In the genomic region with DNA sequence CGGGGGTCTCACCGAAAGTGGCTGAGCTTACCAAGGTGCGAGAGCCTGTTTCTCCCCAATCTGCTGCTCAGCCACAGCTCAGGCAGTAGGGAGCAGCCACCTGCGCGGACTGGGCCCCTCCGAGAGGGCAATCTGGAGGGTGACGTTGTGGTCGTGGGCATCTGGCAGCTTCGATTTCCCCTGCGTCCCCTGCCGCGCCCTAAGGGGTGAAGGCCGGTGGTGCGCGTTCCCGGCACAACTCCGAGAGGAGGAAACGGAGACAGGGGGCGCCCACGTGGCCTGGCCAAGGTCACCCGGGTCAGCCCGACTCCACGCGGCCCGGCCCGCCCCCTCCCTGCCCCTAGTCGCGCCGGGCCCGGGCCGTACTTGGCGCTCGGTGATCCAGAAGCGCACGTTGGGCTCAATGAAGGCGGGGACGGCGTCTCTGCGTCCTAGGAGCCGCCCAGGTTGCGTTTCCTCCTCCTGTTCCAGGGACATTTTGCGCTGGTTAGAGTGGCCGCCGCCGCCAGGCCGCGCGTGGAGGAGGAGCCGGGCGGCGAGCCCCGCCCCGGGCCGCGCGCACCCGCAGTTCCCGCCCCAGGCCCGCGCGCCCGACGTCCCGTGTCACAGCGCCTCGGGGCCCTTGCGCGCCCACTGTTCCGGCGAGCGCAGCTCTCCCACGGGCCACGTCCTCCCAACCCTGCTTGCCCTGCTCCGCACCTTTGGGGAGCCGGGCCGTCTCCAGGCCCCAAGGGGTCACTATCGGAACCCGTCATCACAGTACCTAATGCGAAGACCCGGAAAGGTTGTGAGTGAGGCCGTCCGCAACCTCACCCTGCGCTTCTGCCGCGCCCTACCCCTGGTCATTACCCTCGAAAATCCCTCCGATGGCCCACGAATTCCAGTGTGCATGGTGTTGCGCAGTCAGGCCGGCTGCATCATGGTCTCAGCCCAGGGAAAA, we compare ENCODE assay signal across 8 cellular contexts. TPM values are rescaled to one million over a fixed set of nuclear protein-coding genes. Genes with fewer than 3 reads are reported as not detected.
DNase-seq lines count a peak whose midpoint lies in the region; ATAC-seq and TF ChIP-seq lines count a peak whose summit lies in the region.

Gene SFXN4 (minus strand): TSS at position 544 of the 940 bp plus-strand sequence. CDS start 67 bp downstream, at position 477.

- H3K4me3 Mint-ChIP-seq in Calu3 (ENCODE audit: low read depth, unreplicated experiment), result peak within 1 kb of the TSS; percentile 75
- peak within 1 kb of the TSS; percentile 91 for H3K4me3 Mint-ChIP-seq in activated T-helper 1 cell treated with anti-CD3 and anti-CD28 coated beads, Interleukin-12 subunit alpha, Interleukin-12 subunit beta, Interleukin-2, Interleukin-4 antibody, amounts not matched to agents 30 ng/mL and 10 ng/mL and 1 ng/mL, durations not matched to agents 14 hours and 24 hours and 36 hours
- peak within 1 kb of the TSS; percentile 86 for H3K4me3 Mint-ChIP-seq in nephron progenitor cell
- H3K4me3 Mint-ChIP-seq in stimulated activated naive CD8-positive, alpha-beta T cell treated with anti-CD3 and anti-CD28 coated beads, Interleukin-15, amount 100 ng/mL, for 72 hours, result peak within 1 kb of the TSS; percentile 88 to 93

- ATAC-seq in GM19452 (IDR thresholded peaks at IDR 0.05; ENCODE audit: unreplicated experiment) (peak; percentile 93), HG03571 (IDR thresholded peaks at IDR 0.05; ENCODE audit: unreplicated experiment) (peak; percentile 87)
- peak; percentile 93 for ATAC-seq in stimulated activated naive CD8-positive, alpha-beta T cell treated with anti-CD3 and anti-CD28 coated beads, Interleukin-15, amount 100 ng/mL, for 72 hours

- peaks cover 8% of the 10 kb centered on the region for H3K4me1 Mint-ChIP-seq in Calu3 (ENCODE audit: low read depth, unreplicated experiment)
- peaks cover 45% of the 10 kb centered on the region for H3K4me1 Mint-ChIP-seq in activated T-helper 1 cell treated with anti-CD3 and anti-CD28 coated beads, Interleukin-12 subunit alpha, Interleukin-12 subunit beta, Interleukin-2, Interleukin-4 antibody, amounts not matched to agents 30 ng/mL and 10 ng/mL and 1 ng/mL, durations not matched to agents 14 hours and 24 hours and 36 hours (ENCODE audit: low read depth)
- peaks cover 64% of the 10 kb centered on the region for H3K4me1 Mint-ChIP-seq in nephron progenitor cell
- H3K4me1 Mint-ChIP-seq in stimulated activated naive CD8-positive, alpha-beta T cell treated with anti-CD3 and anti-CD28 coated beads, Interleukin-15, amount 100 ng/mL, for 72 hours, result peaks cover 52% of the 10 kb centered on the region

- H3K27ac Mint-ChIP-seq in Calu3 (ENCODE audit: unreplicated experiment) (peak within 1 kb of the TSS; percentile 27), nephron progenitor cell (peak within 1 kb of the TSS; percentile 78)
- peak within 1 kb of the TSS; percentile 94 for H3K27ac Mint-ChIP-seq in activated T-helper 1 cell treated with anti-CD3 and anti-CD28 coated beads, Interleukin-12 subunit alpha, Interleukin-12 subunit beta, Interleukin-2, Interleukin-4 antibody, amounts not matched to agents 30 ng/mL and 10 ng/mL and 1 ng/mL, durations not matched to agents 14 hours and 24 hours and 36 hours
- peak within 1 kb of the TSS; percentile 94 to 97 for H3K27ac Mint-ChIP-seq in stimulated activated naive CD8-positive, alpha-beta T cell treated with anti-CD3 and anti-CD28 coated beads, Interleukin-15, amount 100 ng/mL, for 72 hours

- H3K27me3 Mint-ChIP-seq in Calu3 (ENCODE audit: unreplicated experiment), result no peaks in the 10 kb centered on the region
- no peaks in the 10 kb centered on the region for H3K27me3 Mint-ChIP-seq in activated T-helper 1 cell treated with anti-CD3 and anti-CD28 coated beads, Interleukin-12 subunit alpha, Interleukin-12 subunit beta, Interleukin-2, Interleukin-4 antibody, amounts not matched to agents 30 ng/mL and 10 ng/mL and 1 ng/mL, durations not matched to agents 14 hours and 24 hours and 36 hours (ENCODE audit: insufficient read depth)
- peaks cover 4% of the 10 kb centered on the region for H3K27me3 Mint-ChIP-seq in nephron progenitor cell (ENCODE audit: low read depth, poor library complexity)
- H3K27me3 Mint-ChIP-seq in stimulated activated naive CD8-positive, alpha-beta T cell treated with anti-CD3 and anti-CD28 coated beads, Interleukin-15, amount 100 ng/mL, for 72 hours, result no peaks in the 10 kb centered on the region

- TF ChIP-seq CTCF in Calu3 (IDR thresholded peaks at IDR 0.05; ENCODE audit: unreplicated experiment) (no peak), nephron progenitor cell (IDR thresholded peaks at IDR 0.05) (no peak)

- H3K9me3 Mint-ChIP-seq in Calu3 (ENCODE audit: low read depth, unreplicated experiment) (no peaks in the 10 kb centered on the region), nephron progenitor cell (no peaks in the 10 kb centered on the region)
- H3K9me3 Mint-ChIP-seq in activated T-helper 1 cell treated with anti-CD3 and anti-CD28 coated beads, Interleukin-12 subunit alpha, Interleukin-12 subunit beta, Interleukin-2, Interleukin-4 antibody, amounts not matched to agents 30 ng/mL and 10 ng/mL and 1 ng/mL, durations not matched to agents 14 hours and 24 hours and 36 hours, result no peaks in the 10 kb centered on the region
- no peaks in the 10 kb centered on the region for H3K9me3 Mint-ChIP-seq in stimulated activated naive CD8-positive, alpha-beta T cell treated with anti-CD3 and anti-CD28 coated beads, Interleukin-15, amount 100 ng/mL, for 72 hours

- CTCF ChIA-PET in Calu3 (lab: Charles Lee), result interaction anchor here (0.7 kb wide), 1 partner anchor 384 kb away, joined by 3 read pairs; no protein-coding TSS in a partner anchor

- H3K36me3 Mint-ChIP-seq in Calu3 (ENCODE audit: insufficient read depth, unreplicated experiment), result peaks cover 18% of the 10 kb centered on the region
- H3K36me3 Mint-ChIP-seq in activated T-helper 1 cell treated with anti-CD3 and anti-CD28 coated beads, Interleukin-12 subunit alpha, Interleukin-12 subunit beta, Interleukin-2, Interleukin-4 antibody, amounts not matched to agents 30 ng/mL and 10 ng/mL and 1 ng/mL, durations not matched to agents 14 hours and 24 hours and 36 hours (ENCODE audit: low read depth), result peaks cover 33% of the 10 kb centered on the region
- peaks cover 28% of the 10 kb centered on the region for H3K36me3 Mint-ChIP-seq in nephron progenitor cell (ENCODE audit: low read depth)

- BruUV-seq in Calu3 (replicated peaks; lab: Mats Ljungman, UMichigan), result no TSS peak

- DNase-seq in Calu3 (peak; percentile 71), RKO (ENCODE audit: low spot score) (peak; percentile 80), fibroblast of peridontal ligament (ENCODE audit: extremely low read depth) (peak; percentile 29), nephron progenitor cell (peak; percentile 75)
- peak; percentile 82 for DNase-seq in activated T-helper 1 cell treated with anti-CD3 and anti-CD28 coated beads, Interleukin-12 subunit alpha, Interleukin-12 subunit beta, Interleukin-2, Interleukin-4 antibody, amounts not matched to agents 30 ng/mL and 10 ng/mL and 1 ng/mL, durations not matched to agents 14 hours and 24 hours and 36 hours (ENCODE audit: low spot score)
- DNase-seq in stimulated activated naive CD8-positive, alpha-beta T cell treated with anti-CD3 and anti-CD28 coated beads, Interleukin-15, amount 100 ng/mL, for 72 hours, result peak; percentile 82 to 83

- intact Hi-C loops in Calu3 (cut with micrococcal nuclease; ENCODE audit: unreplicated experiment), result no loop called here
- intact Hi-C loops in activated T-helper 1 cell treated with anti-CD3 and anti-CD28 coated beads, Interleukin-12 subunit alpha, Interleukin-12 subunit beta, Interleukin-2, Interleukin-4 antibody, amounts not matched to agents 30 ng/mL and 10 ng/mL and 1 ng/mL, durations not matched to agents 14 hours and 24 hours and 36 hours (cut with micrococcal nuclease), result loop anchor here (1.0 kb wide), 7 partner anchors 13 to 486 kb away; partner anchors contain the start of genes BAG3, DENND10, EIF3A and PRDX3

RNA-seq across cellular contexts. Expression of gene SFXN4, which starts in this region (rescaled TPM):
- total RNA-seq in Calu3 (2022), result 19.9 and 23.4 TPM in 2 replicates
- total RNA-seq in activated T-helper 1 cell treated with anti-CD3 and anti-CD28 coated beads, Interleukin-12 subunit alpha, Interleukin-12 subunit beta, Interleukin-2, Interleukin-4 antibody, amounts not matched to agents 30 ng/mL and 10 ng/mL and 1 ng/mL, durations not matched to agents 14 hours and 24 hours and 36 hours, result 58.2 and 58.7 TPM in 2 replicates

Comparison
In these comparisons a context has a peak if more than half of its experiments do, and no peak if none do; other contexts are left out.
1. Peak in every context shown above with its lines: DNase-seq and ATAC-seq.
2. DNase-seq: peak in every context shown above with its lines; median percentile 82 in stimulated activated naive CD8-positive, alpha-beta T cell treated with anti-CD3 and anti-CD28 coated beads, Interleukin-15, amount 100 ng/mL, for 72 hours; 82 in activated T-helper 1 cell treated with anti-CD3 and anti-CD28 coated beads, Interleukin-12 subunit alpha, Interleukin-12 subunit beta, Interleukin-2, Interleukin-4 antibody, amounts not matched to agents 30 ng/mL and 10 ng/mL and 1 ng/mL, durations not matched to agents 14 hours and 24 hours and 36 hours; 80 in RKO; 75 in nephron progenitor cell; 71 in Calu3; 29 in fibroblast of peridontal ligament.
3. H3K27ac Mint-ChIP-seq: peak in every context shown above with its lines; median percentile 96 in stimulated activated naive CD8-positive, alpha-beta T cell treated with anti-CD3 and anti-CD28 coated beads, Interleukin-15, amount 100 ng/mL, for 72 hours; 94 in activated T-helper 1 cell treated with anti-CD3 and anti-CD28 coated beads, Interleukin-12 subunit alpha, Interleukin-12 subunit beta, Interleukin-2, Interleukin-4 antibody, amounts not matched to agents 30 ng/mL and 10 ng/mL and 1 ng/mL, durations not matched to agents 14 hours and 24 hours and 36 hours; 78 in nephron progenitor cell; 27 in Calu3.